21 cellular contexts compared by ENCODE assay signal in genomic region chr7:36875794-36876193, GRCh38.
DNase-seq lines count a peak whose midpoint lies in the region; ATAC-seq and TF ChIP-seq lines count a peak whose summit lies in the region.
"Had no signal": no experiment of that assay in that cellular context is flagged by ENCODE, and none has a peak within 500 bp of the region (broad histone marks: within the 10 kb centered on the region; RNA-seq: fewer than 3 reads in every experiment).

No MANE protein-coding gene starts in this region.

- H3K36me3 Mint-ChIP-seq in WTC11 (0 out of 2 replicates have a peak, but pooled peaks cover 3% of the 10 kb centered on the region), neural progenitor cell (no peaks in the 10 kb centered on the region)

- H3F3A ChIP-seq in neural progenitor cell (ENCODE audit: low read depth): peaks cover 13% of the 10 kb centered on the region

- no peaks in the 10 kb centered on the region for H3K27me3 ChIP-seq in neural progenitor cell

- H4K20me1 ChIP-seq in neural progenitor cell (ENCODE audit: low read depth): no peaks in the 10 kb centered on the region

- peaks cover 4% of the 10 kb centered on the region for H3K9me3 Mint-ChIP-seq in WTC11
- H3K9me3 Mint-ChIP-seq in neural progenitor cell: no peaks in the 10 kb centered on the region
- H3K9me3 Mint-ChIP-seq: memory B cell, natural killer cell had no signal

- H3K27ac Mint-ChIP-seq in WTC11: no peak overlapping the region
- no peak overlapping the region for H3K27ac Mint-ChIP-seq in neural progenitor cell
- H3K27ac Mint-ChIP-seq: memory B cell had no signal

- no peak overlapping the region for H3K9ac ChIP-seq in neural progenitor cell

- H3K9me3 ChIP-seq in neural progenitor cell (ENCODE audit: low read depth): no peaks in the 10 kb centered on the region
- H3K9me3 ChIP-seq: prostate gland had no signal

- peak overlapping the region; percentile 54 for H3K4me2 ChIP-seq in neural progenitor cell

- no peak overlapping the region for H3K27ac ChIP-seq in neural progenitor cell
- H3K27ac ChIP-seq: HL-60, prostate gland had no signal

- POLR2A ChIA-PET in WTC11 (lab: Charles Lee): no interaction called here

- DNase-seq in DMS53 (lab: John Stamatoyannopoulos, UW): peak; percentile 55
- DNase-seq in NCI-H1417 treated with DMSO at 0.1 percent for 48 hours (lab: John Stamatoyannopoulos, UW): peak; percentile 81
- no peak for DNase-seq in WTC11 (ENCODE audit: low spot score)
- peak; percentile 60 for DNase-seq in neural progenitor cell (ENCODE audit: low spot score)
- no peak for DNase-seq in activated CD4-positive, alpha-beta T cell treated with anti-CD3 and anti-CD28 coated beads, Interleukin-2, amount 50 U/mL, for 4 hours
- DNase-seq in activated naive CD4-positive, alpha-beta T cell treated with anti-CD3 and anti-CD28 coated beads, Interleukin-2, amount 50 U/mL, for 16 hours: no peak
- no peak for DNase-seq in anterior cingulate cortex (lab: John Stamatoyannopoulos, UW)
- DNase-seq: activated CD4-positive, alpha-beta T cell treated with anti-CD3 and anti-CD28 coated beads for 4 hours; activated effector memory CD4-positive, alpha-beta T cell treated with Interleukin-2 at 50 U/mL for 16 hours; effector memory CD8-positive, alpha-beta T cell; GF-D8; GOT3; MM.1S; natural killer cell; NCI-H2107; stimulated activated CD8-positive, alpha-beta memory T cell treated with anti-CD3 and anti-CD28 coated beads, Interleukin-4, amount 100 ng/mL, for 48 hours had no signal

- no peak overlapping the region for H3K4me3 Mint-ChIP-seq in WTC11
- no peak overlapping the region for H3K4me3 Mint-ChIP-seq in neural progenitor cell
- H3K4me3 Mint-ChIP-seq: effector memory CD8-positive, alpha-beta T cell; IgD-negative memory B cell; memory B cell; natural killer cell had no signal

- no peaks in the 10 kb centered on the region for H3K36me3 ChIP-seq in neural progenitor cell
- H3K36me3 ChIP-seq: prostate gland had no signal

- peaks cover 34% of the 10 kb centered on the region for H3K4me1 Mint-ChIP-seq in WTC11
- peaks cover 20% of the 10 kb centered on the region for H3K4me1 Mint-ChIP-seq in neural progenitor cell

- H2AFZ ChIP-seq in neural progenitor cell (replicated peaks): no peak overlapping the region

- H3K79me2 ChIP-seq in neural progenitor cell (ENCODE audit: low read depth): no peaks in the 10 kb centered on the region

- H3K4me1 ChIP-seq in neural progenitor cell: peaks cover 27% of the 10 kb centered on the region
- H3K4me1 ChIP-seq: prostate gland had no signal

- H3K27me3 Mint-ChIP-seq in WTC11 (ENCODE audit: low read depth): no peaks in the 10 kb centered on the region
- H3K27me3 Mint-ChIP-seq in neural progenitor cell (ENCODE audit: insufficient read depth, low read depth): no peaks in the 10 kb centered on the region
- H3K27me3 Mint-ChIP-seq: effector memory CD8-positive, alpha-beta T cell; IgD-negative memory B cell; memory B cell had no signal

- CTCF ChIA-PET in WTC11 (lab: Charles Lee): interaction anchor here (1.1 to 3.1 kb wide), 3 partner anchors 14 to 307 kb away, joined by 3 to 9 read pairs (median 3); no protein-coding TSS in a partner anchor

- H3K4me3 ChIP-seq in neural progenitor cell: no peak overlapping the region
- H3K4me3 ChIP-seq: prostate gland had no signal

- no peak for TF ChIP-seq CTCF in WTC11 (IDR thresholded peaks at IDR 0.05)
- no peak for TF ChIP-seq CTCF in neural progenitor cell (IDR thresholded peaks at IDR 0.05)

- ATAC-seq in WTC11 (peak; percentile 59), GM21447 (IDR thresholded peaks at IDR 0.05; ENCODE audit: unreplicated experiment) (no peak)
- ATAC-seq: effector memory CD8-positive, alpha-beta T cell had no signal

TF ChIP-seq in WTC11, 78 proteins besides CTCF, POLR2A, EP300 and RAD21:
- TF ChIP-seq KAT7 (CRISPR knock-in tag; IDR thresholded peaks at IDR 0.05; ENCODE audit: borderline replicate concordance): no peak
- TF ChIP-seq E2F5 (CRISPR knock-in tag; IDR thresholded peaks at IDR 0.05): no peak
- no peak for TF ChIP-seq NFATC4 (CRISPR knock-in tag; IDR thresholded peaks at IDR 0.05)
- TF ChIP-seq, protein P1, sequence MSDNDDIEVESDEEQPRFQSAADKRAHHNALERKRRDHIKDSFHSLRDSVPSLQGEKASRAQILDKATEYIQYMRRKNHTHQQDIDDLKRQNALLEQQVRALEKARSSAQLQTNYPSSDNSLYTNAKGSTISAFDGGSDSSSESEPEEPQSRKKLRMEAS (CRISPR knock-in tag; IDR thresholded peaks at IDR 0.05): no peak
- no peak for TF ChIP-seq ERG (CRISPR knock-in tag; IDR thresholded peaks at IDR 0.05)
- no peak for TF ChIP-seq ZNF263 (CRISPR knock-in tag; IDR thresholded peaks at IDR 0.05; ENCODE audit: low read depth)
- no peak for TF ChIP-seq TEAD1 (CRISPR knock-in tag; IDR thresholded peaks at IDR 0.05)
- TF ChIP-seq FOXJ3 (CRISPR knock-in tag; IDR thresholded peaks at IDR 0.05; ENCODE audit: borderline replicate concordance): no peak
- TF ChIP-seq SMAD3 (CRISPR knock-in tag; IDR thresholded peaks at IDR 0.05; ENCODE audit: borderline replicate concordance): no peak
- TF ChIP-seq ZNF425 (CRISPR knock-in tag; conservative IDR thresholded peaks at IDR 0.05): no peak
- TF ChIP-seq GRHL2 (CRISPR knock-in tag; IDR thresholded peaks at IDR 0.05; ENCODE audit: insufficient replicate concordance, severe bottlenecking): no peak
- TF ChIP-seq ESRRA (CRISPR knock-in tag; IDR thresholded peaks at IDR 0.05; ENCODE audit: borderline replicate concordance): no peak
- TF ChIP-seq GABPB1 (CRISPR knock-in tag; IDR thresholded peaks at IDR 0.05): no peak
- TF ChIP-seq, protein P2, sequence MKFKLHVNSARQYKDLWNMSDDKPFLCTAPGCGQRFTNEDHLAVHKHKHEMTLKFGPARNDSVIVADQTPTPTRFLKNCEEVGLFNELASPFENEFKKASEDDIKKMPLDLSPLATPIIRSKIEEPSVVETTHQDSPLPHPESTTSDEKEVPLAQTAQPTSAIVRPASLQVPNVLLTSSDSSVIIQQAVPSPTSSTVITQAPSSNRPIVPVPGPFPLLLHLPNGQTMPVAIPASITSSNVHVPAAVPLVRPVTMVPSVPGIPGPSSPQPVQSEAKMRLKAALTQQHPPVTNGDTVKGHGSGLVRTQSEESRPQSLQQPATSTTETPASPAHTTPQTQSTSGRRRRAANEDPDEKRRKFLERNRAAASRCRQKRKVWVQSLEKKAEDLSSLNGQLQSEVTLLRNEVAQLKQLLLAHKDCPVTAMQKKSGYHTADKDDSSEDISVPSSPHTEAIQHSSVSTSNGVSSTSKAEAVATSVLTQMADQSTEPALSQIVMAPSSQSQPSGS (CRISPR knock-in tag; IDR thresholded peaks at IDR 0.05; ENCODE audit: borderline replicate concordance, low read depth): no peak
- TF ChIP-seq TP53 (CRISPR knock-in tag; IDR thresholded peaks at IDR 0.05): no peak
- TF ChIP-seq ZNF138 (CRISPR knock-in tag; conservative IDR thresholded peaks at IDR 0.05): no peak
- no peak for TF ChIP-seq ZNF423 (CRISPR knock-in tag; IDR thresholded peaks at IDR 0.05)
TF ChIP-seq in WTC11: peak in this region for 0.

Comparison
In these comparisons a context has a peak if more than half of its experiments do, and no peak if none do; other contexts are left out.
1. DNase-seq: peak in DMS53 (single experiment), NCI-H1417 treated with DMSO at 0.1 percent for 48 hours (single experiment) and neural progenitor cell (single experiment); none in WTC11 (single experiment), activated CD4-positive, alpha-beta T cell treated with anti-CD3 and anti-CD28 coated beads, Interleukin-2, amount 50 U/mL, for 4 hours (0 of 2), activated naive CD4-positive, alpha-beta T cell treated with anti-CD3 and anti-CD28 coated beads, Interleukin-2, amount 50 U/mL, for 16 hours (single experiment) and anterior cingulate cortex (0 of 58).